10 cellular contexts compared by ENCODE assay signal in genomic region chr7:44984478-44984758, GRCh38. TPM values are rescaled to one million over a fixed set of nuclear protein-coding genes. Genes with fewer than 3 reads are reported as not detected.
DNase-seq lines count a peak whose midpoint lies in the region; ATAC-seq, FAIRE-seq and TF ChIP-seq lines count a peak whose summit lies in the region.
"Had no signal": no experiment of that assay in that cellular context is flagged by ENCODE, and none has a peak within 500 bp of the region (broad histone marks: within the 10 kb centered on the region; RNA-seq: fewer than 3 reads in every experiment).

No MANE protein-coding gene starts in this region.

- H3K79me2 ChIP-seq in KMS-11 (ENCODE audit: insufficient read depth, low read depth) (peaks cover 47% of the 10 kb centered on the region), GM12878 (ENCODE audit: control insufficient read depth, insufficient read depth, low read length) (peaks cover 56% of the 10 kb centered on the region)

- peak overlapping the region; percentile 100; the same call in 1 of the 2 replicates for H3K9ac ChIP-seq in KMS-11
- peak overlapping the region; percentile 82 for H3K9ac ChIP-seq in GM12878 (ENCODE audit: control insufficient read depth, insufficient read depth, low read length)

- 0% methylated on average over 3 of the region's 3 CpGs for WGBS in GM12878 (ENCODE audit: insufficient coverage, insufficient replicate concordance, low lambda C conversion rate, missing lambda C conversion rate)

- ATAC-seq in GM12878 (no peak), HG02852 (IDR thresholded peaks at IDR 0.05; ENCODE audit: unreplicated experiment) (no peak)
- ATAC-seq in natural killer cell treated with Interleukin-12 subunit alpha and Interleukin-12 subunit beta and Interleukin-15 and Interleukin-18, amount 100 ng/mL, for 72 hours = no peak

- H4K20me1 ChIP-seq in KMS-11 (ENCODE audit: insufficient read depth) = peaks cover 16% of the 10 kb centered on the region
- peaks cover 3% of the 10 kb centered on the region for H4K20me1 ChIP-seq in GM12878 (ENCODE audit: control insufficient read depth, insufficient read depth)

- no TSS peak for BruUV-seq in Caco-2 (replicated peaks; lab: Mats Ljungman, UMichigan)
- no TSS peak for BruUV-seq in GM12878 (replicated peaks; lab: Mats Ljungman, UMichigan)

- POLR2A ChIA-PET in Caco-2 (lab: Charles Lee) = interaction anchor here (3.8 kb wide), 1 partner anchor 15 kb away, joined by 73 read pairs; the partner anchor contains the start of gene CCM2
- POLR2A ChIA-PET in GM12878 (lab: Charles Lee) = interaction anchor here (0.5 to 16.1 kb wide), 5 partner anchors 10 to 1397 kb away, joined by 3 to 280 read pairs (median 6); partner anchors contain the start of gene CCM2

- H3K27me3 ChIP-seq in Caco-2 (replicated peaks; ENCODE audit: control insufficient read depth, insufficient read depth, low read length) (no peaks in the 10 kb centered on the region), KMS-11 (ENCODE audit: insufficient read depth, low read depth) (no peaks in the 10 kb centered on the region), GM12878 (replicated peaks in 1 of 2; ENCODE audit: control insufficient read depth in 2 of 2, insufficient read depth in 2 of 2, low read length in 1 of 2) (no peaks in the 10 kb centered on the region)

- SMC1A ChIA-PET in GM12878 (lab: Charles Lee; ENCODE audit: uncharacterized antibody, unreplicated experiment) = interaction anchor here (1.0 to 16.7 kb wide), 4 partner anchors 11 to 130 kb away, joined by 3 to 303 read pairs (median 14); partner anchors contain the start of gene CCM2

- in situ Hi-C loops in GM12878 (cut with MboI) = no loop called here

- TF ChIP-seq EP300 in GM12878 (IDR thresholded peaks at IDR 0.05; ENCODE audit: borderline replicate concordance in 1 of 2, control insufficient read depth in 1 of 2, low read depth in 2 of 2, low read length in 2 of 2) = no peak

- RAD21 ChIA-PET in GM12878 (lab: Charles Lee; ENCODE audit: unreplicated experiment) = interaction anchor here (4.5 to 14.6 kb wide), 3 partner anchors 11 to 151 kb away, joined by 17 to 303 read pairs (median 33); partner anchors contain the start of gene CCM2

- H3K9me3 ChIP-seq in Caco-2 (no peaks in the 10 kb centered on the region), GM12878 (replicated peaks; ENCODE audit: control insufficient read depth, insufficient read depth, low read length) (no peaks in the 10 kb centered on the region)

- no peaks in the 10 kb centered on the region for H3K9me3 Mint-ChIP-seq in Caco-2 (ENCODE audit: unreplicated experiment)
- no peaks in the 10 kb centered on the region for H3K9me3 Mint-ChIP-seq in natural killer cell treated with Interleukin-12 subunit alpha and Interleukin-12 subunit beta and Interleukin-15 and Interleukin-18, amount 100 ng/mL, for 72 hours

- TF ChIP-seq RAD21 in GM12878 (IDR thresholded peaks at IDR 0.05; ENCODE audit: insufficient read depth, low read depth, low read length) = no peak

- H3K27me3 Mint-ChIP-seq in Caco-2 (ENCODE audit: insufficient read depth, unreplicated experiment) = no peaks in the 10 kb centered on the region
- H3K27me3 Mint-ChIP-seq in natural killer cell treated with Interleukin-12 subunit alpha and Interleukin-12 subunit beta and Interleukin-15 and Interleukin-18, amount 100 ng/mL, for 72 hours = no peaks in the 10 kb centered on the region

- H3K4me3 Mint-ChIP-seq in Caco-2 (ENCODE audit: unreplicated experiment) = peak overlapping the region; percentile 97
- H3K4me3 Mint-ChIP-seq in natural killer cell treated with Interleukin-12 subunit alpha and Interleukin-12 subunit beta and Interleukin-15 and Interleukin-18, amount 100 ng/mL, for 72 hours = peak overlapping the region; percentile 94

- peak overlapping the region; percentile 100 for H3K4me2 ChIP-seq in KMS-11
- H3K4me2 ChIP-seq in GM12878 (ENCODE audit: control insufficient read depth, insufficient read depth) = peak overlapping the region; percentile 94

- intact Hi-C loops in Caco-2 (cut with micrococcal nuclease; ENCODE audit: unreplicated experiment) = loop anchor here (10.0 kb wide), 2 partner anchors 100 to 400 kb away; partner anchors contain the start of genes PURB and TMED4
- intact Hi-C loops in GM12878 (cut with micrococcal nuclease; ENCODE audit: unreplicated experiment) = no loop called here

- H3K27ac Mint-ChIP-seq in Caco-2 (ENCODE audit: unreplicated experiment) = peak overlapping the region; percentile 100
- peak overlapping the region; percentile 97 to 99 for H3K27ac Mint-ChIP-seq in natural killer cell treated with Interleukin-12 subunit alpha and Interleukin-12 subunit beta and Interleukin-15 and Interleukin-18, amount 100 ng/mL, for 72 hours

- H3K27ac ChIP-seq in KMS-11 = peak overlapping the region; percentile 95; the same call in 1 of the 2 replicates
- H3K27ac ChIP-seq in GM12878 (ENCODE audit: control insufficient read depth, insufficient read depth) = peak overlapping the region; percentile 86

- DNase-seq in Caco-2 = no peak
- no peak for DNase-seq in GM12878 (ENCODE audit: low read depth, low spot score)
- DNase-seq in natural killer cell treated with Interleukin-12 subunit alpha and Interleukin-12 subunit beta and Interleukin-15 and Interleukin-18, amount 100 ng/mL, for 72 hours (ENCODE audit: low spot score) = no peak
- no peak for DNase-seq in anterior cingulate cortex (lab: John Stamatoyannopoulos, UW)
- DNase-seq in HuH-7 (ENCODE audit: low spot score) = no peak
- DNase-seq in OCI-M2 (lab: John Stamatoyannopoulos, UW; ENCODE audit: unreplicated experiment) = no peak
- DNase-seq: central memory CD4-positive, alpha-beta T cell; NCI-H524 treated with DMSO at 0.1 percent for 48 hours had no signal

- FAIRE-seq in GM12878 (lab: Jason Lieb, UNC) = no peak

- CTCF ChIA-PET in Caco-2 (lab: Charles Lee) (no interaction called here), GM12878 (lab: Yijun Ruan, JAX) (interaction anchor here (2.9 to 5.9 kb wide), 2 partner anchors 11 to 12 kb away, joined by 13 to 48 read pairs; no protein-coding TSS in a partner anchor)

- H3K4me3 ChIP-seq in Caco-2 (ENCODE audit: low read depth, low read length) (no peak overlapping the region), KMS-11 (IDR thresholded peaks at IDR 0.05; ENCODE audit: insufficient read depth, low read depth, low read length) (no peak overlapping the region), GM12878 (peak overlapping the region; percentile 93)

- peaks cover 68% of the 10 kb centered on the region for H3K36me3 Mint-ChIP-seq in Caco-2 (ENCODE audit: insufficient read depth, unreplicated experiment)
- H3K36me3 Mint-ChIP-seq in natural killer cell treated with Interleukin-12 subunit alpha and Interleukin-12 subunit beta and Interleukin-15 and Interleukin-18, amount 100 ng/mL, for 72 hours = peaks cover 37% of the 10 kb centered on the region

- peaks cover 24% of the 10 kb centered on the region for H3K4me1 Mint-ChIP-seq in Caco-2 (ENCODE audit: low read depth, unreplicated experiment)
- H3K4me1 Mint-ChIP-seq in natural killer cell treated with Interleukin-12 subunit alpha and Interleukin-12 subunit beta and Interleukin-15 and Interleukin-18, amount 100 ng/mL, for 72 hours (ENCODE audit: low read depth in 2 of 2) = peaks cover 62 to 80% of the 10 kb centered on the region in 2 donors

- H2AFZ ChIP-seq in KMS-11 (ENCODE audit: low read depth) (no peak overlapping the region), GM12878 (ENCODE audit: control insufficient read depth, low read depth, low read length) (no peak overlapping the region)

- no peak; the same call in none of the 2 replicates for TF ChIP-seq POLR2A in GM12878 (IDR thresholded peaks at IDR 0.05; ENCODE audit: low read depth, low read length)

- TF ChIP-seq CTCF in Caco-2 (IDR thresholded peaks at IDR 0.05; ENCODE audit: insufficient read depth in 1 of 2, low read depth in 1 of 2, low read length in 1 of 2, severe bottlenecking in 1 of 2, unreplicated experiment in 1 of 2) = no peak
- TF ChIP-seq CTCF in KMS-11 (conservative IDR thresholded peaks at IDR 0.05; ENCODE audit: low read depth, low read length) = no peak
- TF ChIP-seq CTCF in GM12878 (IDR thresholded peaks at IDR 0.05 in 2 of 3, conservative IDR thresholded peaks at IDR 0.05 in 1 of 3; ENCODE audit: control insufficient read depth in 2 of 3, extremely low read depth in 1 of 3, insufficient read depth in 1 of 3, low read depth in 3 of 3, low read length in 3 of 3) = no peak

- H3K36me3 ChIP-seq in Caco-2 (ENCODE audit: control insufficient read depth, insufficient read depth, low read length) (peaks cover 10% of the 10 kb centered on the region), KMS-11 (ENCODE audit: insufficient read depth) (peaks cover 25% of the 10 kb centered on the region; the same call in 1 of the 2 replicates), GM12878 (ENCODE audit: control insufficient read depth in 2 of 2, insufficient read depth in 2 of 2, low read length in 1 of 2) (peaks cover 19 to 21% of the 10 kb centered on the region in 2 experiments)

- H3K4me1 ChIP-seq in Caco-2 (peaks cover 25% of the 10 kb centered on the region), KMS-11 (ENCODE audit: low read depth, poor library complexity, severe bottlenecking) (peaks cover 59% of the 10 kb centered on the region), GM12878 (ENCODE audit: control insufficient read depth, insufficient read depth, low read length) (peaks cover 42% of the 10 kb centered on the region)

RNA-seq across cellular contexts. Expression of gene MYO1G, which starts 5.6 kb away (rescaled TPM):
- total RNA-seq in Caco-2 (2022) = 0.19 and 0.36 TPM in 2 replicates
- total RNA-seq in GM12878 (2013; cell fraction: nucleolus; rRNA removed) = 406 and 444 TPM in 2 replicates
- total RNA-seq in GM12878 (2014; rRNA removed) = 154 and 176 TPM in 2 replicates
- 63.7 and 66.1 TPM in 2 replicates for total RNA-seq in GM12878 (2014; rRNA removed; fragmentation: Illumina TruSeq; extraction: Trizol)
- total RNA-seq in GM12878 (2021) = 224 and 232 TPM in 2 replicates
- 91.4 TPM for polyA plus RNA-seq in GM12878 (2011; ENCODE audit: low read depth)
- 54.3 and 118 TPM in 2 replicates for polyA plus RNA-seq in GM12878 (2011; rRNA removed)
- 111 and 152 TPM in 2 replicates for polyA plus RNA-seq in GM12878 (2011; cell fraction: cytosol; rRNA removed)
- polyA plus RNA-seq in GM12878 (2011; cell fraction: nucleus; rRNA removed) = 518 and 587 TPM in 2 replicates
- 195 and 215 TPM in 2 replicates for polyA plus RNA-seq in GM12878 (2012)
- 36.1 and 77.2 TPM in 2 replicates for polyA plus RNA-seq in GM12878 (2014; fragmentation: Illumina TruSeq; extraction: Trizol)
- 1 to 10 TPM; 1.8 to 3.3 TPM for polyA plus RNA-seq in GM12878 (2014; fragmentation: Nextera tagmentation; extraction: Ambion mirVana)
- 150 and 184 TPM in 2 replicates for polyA plus RNA-seq in GM12878 (2014; rRNA removed)
- 100 to 1,000 TPM; 185 to 216 TPM for polyA plus RNA-seq in GM12878 (2016; fragmentation: Nextera tagmentation; extraction: Ambion mirVana)
- 230 and 324 TPM in 2 replicates for polyA minus RNA-seq in GM12878 (2011; rRNA and poly(A)+ RNA removed)
- 97.1 and 110 TPM in 2 replicates for polyA minus RNA-seq in GM12878 (2011; cell fraction: cytosol; rRNA and poly(A)+ RNA removed)
- 238 and 294 TPM in 2 replicates for polyA minus RNA-seq in GM12878 (2011; cell fraction: nucleus; rRNA and poly(A)+ RNA removed)
- total RNA-seq in natural killer cell treated with Interleukin-12 subunit alpha and Interleukin-12 subunit beta and Interleukin-15 and Interleukin-18, amount 100 ng/mL, for 72 hours = 100 to 1,000 TPM; 465 to 518 TPM

RNA-seq across cellular contexts. Expression of gene CCM2, which starts 15.6 kb away (rescaled TPM):
- total RNA-seq in Caco-2 (2022) = 28.1 and 28.2 TPM in 2 replicates
- 36.2 and 40.0 TPM in 2 replicates for total RNA-seq in GM12878 (2013; cell fraction: nucleolus; rRNA removed)
- 71.6 and 74.7 TPM in 2 replicates for total RNA-seq in GM12878 (2014; rRNA removed)
- total RNA-seq in GM12878 (2014; rRNA removed; fragmentation: Illumina TruSeq; extraction: Trizol) = 34.3 and 35.6 TPM in 2 replicates
- 61.2 and 61.6 TPM in 2 replicates for total RNA-seq in GM12878 (2021)
- polyA plus RNA-seq in GM12878 (2011; ENCODE audit: low read depth) = 25.8 TPM
- polyA plus RNA-seq in GM12878 (2011; rRNA removed) = 22.5 and 30.2 TPM in 2 replicates
- polyA plus RNA-seq in GM12878 (2011; cell fraction: cytosol; rRNA removed) = 45.3 and 56.3 TPM in 2 replicates
- 67.7 and 71.7 TPM in 2 replicates for polyA plus RNA-seq in GM12878 (2011; cell fraction: nucleus; rRNA removed)
- polyA plus RNA-seq in GM12878 (2012) = 51.5 and 60.9 TPM in 2 replicates
- 19.1 and 36.2 TPM in 2 replicates for polyA plus RNA-seq in GM12878 (2014; fragmentation: Illumina TruSeq; extraction: Trizol)
- polyA plus RNA-seq in GM12878 (2014; fragmentation: Nextera tagmentation; extraction: Ambion mirVana) = 1 to 10 TPM in 1 of 2 experiments, under 1 TPM in 1; 1.00 to 4.1 TPM
- 70.8 and 73.7 TPM in 2 replicates for polyA plus RNA-seq in GM12878 (2014; rRNA removed)
- 10 to 100 TPM; 75.2 to 82.3 TPM for polyA plus RNA-seq in GM12878 (2016; fragmentation: Nextera tagmentation; extraction: Ambion mirVana)
- 31.6 and 47.1 TPM in 2 replicates for polyA minus RNA-seq in GM12878 (2011; rRNA and poly(A)+ RNA removed)
- polyA minus RNA-seq in GM12878 (2011; cell fraction: cytosol; rRNA and poly(A)+ RNA removed) = 18.2 and 29.1 TPM in 2 replicates
- polyA minus RNA-seq in GM12878 (2011; cell fraction: nucleus; rRNA and poly(A)+ RNA removed) = 15.1 and 19.7 TPM in 2 replicates
- 10 to 100 TPM; 59.2 to 68.4 TPM for total RNA-seq in natural killer cell treated with Interleukin-12 subunit alpha and Interleukin-12 subunit beta and Interleukin-15 and Interleukin-18, amount 100 ng/mL, for 72 hours

Comparison
In these comparisons a context has a peak if more than half of its experiments do, and no peak if none do; other contexts are left out.
1. RNA of gene MYO1G, which starts 5.6 kb away (total RNA-seq): 465 to 518 TPM in natural killer cell treated with Interleukin-12 subunit alpha and Interleukin-12 subunit beta and Interleukin-15 and Interleukin-18, amount 100 ng/mL, for 72 hours and 63.7 to 444 TPM in GM12878; 0.19 to 0.36 TPM in Caco-2; every median in the first group is over 10 times any median in the second.